1 cellular context compared by ENCODE assay signal in genomic region chr2:121075006-121075545, GRCh38.
TF ChIP-seq lines count a peak whose summit lies in the region.

No MANE protein-coding gene starts in this region.

TF ChIP-seq in K562, 482 proteins besides CTCF, POLR2A, EP300 and RAD21 (continued from another document and continues in another):
- TF ChIP-seq ZNF318 (IDR thresholded peaks at IDR 0.05; ENCODE audit: borderline replicate concordance in 1 of 2, low read depth in 1 of 2) (peak in 1 of 2 experiments; percentile 68; a peak in 1 of 4 replicates), ZNF511 (CRISPR knock-in tag; IDR thresholded peaks at IDR 0.05) (peak; percentile 50; the same call in 1 of the 2 replicates), SMARCA5 (IDR thresholded peaks at IDR 0.05) (no peak), ZNF140 (CRISPR knock-in tag; IDR thresholded peaks at IDR 0.05) (no peak), MCM3 (IDR thresholded peaks at IDR 0.05) (no peak), TGIF2 (CRISPR knock-in tag; IDR thresholded peaks at IDR 0.05) (peak; percentile 46; the same call in 1 of the 2 replicates), PHF20 (IDR thresholded peaks at IDR 0.05; ENCODE audit: partially characterized antibody) (no peak), ZNF174 (CRISPR knock-in tag; IDR thresholded peaks at IDR 0.05) (no peak), ZNF253 (CRISPR knock-in tag; conservative IDR thresholded peaks at IDR 0.05) (peak; percentile 99), POLR2B (IDR thresholded peaks at IDR 0.05; ENCODE audit: low read depth, partially characterized antibody) (peak; percentile 98), NFYB (IDR thresholded peaks at IDR 0.05; ENCODE audit: extremely low read depth, insufficient read length) (no peak), DEAF1 (CRISPR knock-in tag; IDR thresholded peaks at IDR 0.05) (peak; percentile 56), ZNF785 (CRISPR knock-in tag; IDR thresholded peaks at IDR 0.05) (no peak), ETV5 (CRISPR knock-in tag; IDR thresholded peaks at IDR 0.05; ENCODE audit: low read depth) (0 out of 2 replicates have a peak, but pooled peaks have one; percentile 29), ZNF507 (tag; conservative IDR thresholded peaks at IDR 0.05) (no peak), ZNF699 (CRISPR knock-in tag; IDR thresholded peaks at IDR 0.05; ENCODE audit: insufficient replicate concordance) (no peak), ZBTB34 (CRISPR knock-in tag; IDR thresholded peaks at IDR 0.05) (0 out of 2 replicates have a peak, but pooled peaks have one; percentile 30), SRSF1 (IDR thresholded peaks at IDR 0.05; ENCODE audit: low read depth, low read length) (no peak), CREB1 (IDR thresholded peaks at IDR 0.05) (peak; percentile 86), CREB1 (CRISPR knock-in tag; IDR thresholded peaks at IDR 0.05) (no peak; the same call in 1 of the 2 replicates), ZNF766 (CRISPR knock-in tag; conservative IDR thresholded peaks at IDR 0.05) (no peak), SAFB (IDR thresholded peaks at IDR 0.05; ENCODE audit: borderline replicate concordance, low read depth, low read length) (peak; percentile 62; the same call in 1 of the 2 replicates), TFAM (CRISPR knock-in tag; conservative IDR thresholded peaks at IDR 0.05) (no peak), STAG1 (CRISPR knock-in tag; IDR thresholded peaks at IDR 0.05; ENCODE audit: borderline replicate concordance) (no peak), ZNF583 (CRISPR knock-in tag; IDR thresholded peaks at IDR 0.05) (0 out of 2 replicates have a peak, but pooled peaks have one; percentile 60), RHOXF2B (CRISPR knock-in tag; conservative IDR thresholded peaks at IDR 0.05) (peak; percentile 94), ZNF12 (CRISPR knock-in tag; IDR thresholded peaks at IDR 0.05) (no peak), SP2 (IDR thresholded peaks at IDR 0.05; ENCODE audit: extremely low read depth, low read depth, low read length, poor library complexity, severe bottlenecking) (peak; percentile 41), POU5F1 (IDR thresholded peaks at IDR 0.05; ENCODE audit: borderline replicate concordance, low read depth, low read length, partially characterized antibody) (no peak), ZNF778 (CRISPR knock-in tag; IDR thresholded peaks at IDR 0.05) (no peak), RFX5 (IDR thresholded peaks at IDR 0.05; ENCODE audit: low read depth, low read length) (peak; percentile 80; the same call in 1 of the 2 replicates), JUND (IDR thresholded peaks at IDR 0.05; ENCODE audit: borderline replicate concordance, low read depth, low read length) (peak; percentile 75), JUND (tag; IDR thresholded peaks at IDR 0.05; ENCODE audit: borderline replicate concordance, low read depth, low read length) (no peak; the same call in 2 of the 3 replicates), SIN3A (IDR thresholded peaks at IDR 0.05; ENCODE audit: borderline replicate concordance in 2 of 2, control insufficient read depth in 1 of 2, low read depth in 2 of 2, low read length in 2 of 2) (peak; percentile 97 to 99; a peak in 3 of 4 replicates), ZNF184 (CRISPR knock-in tag; IDR thresholded peaks at IDR 0.05) (no peak), HMG20A (CRISPR knock-in tag; conservative IDR thresholded peaks at IDR 0.05) (no peak), ZNF431 (CRISPR knock-in tag; IDR thresholded peaks at IDR 0.05) (peak; percentile 69; the same call in 1 of the 2 replicates), XRCC5 (IDR thresholded peaks at IDR 0.05; ENCODE audit: low read depth, low read length) (peak; percentile 33; the same call in 1 of the 2 replicates), BRF1 (IDR thresholded peaks at IDR 0.05; ENCODE audit: borderline replicate concordance, extremely low read depth, insufficient read length) (no peak), ZNF79 (CRISPR knock-in tag; IDR thresholded peaks at IDR 0.05; ENCODE audit: low read depth) (no peak), ZSCAN29 (IDR thresholded peaks at IDR 0.05) (peak; percentile 55; the same call in 1 of the 2 replicates), ILF3 (IDR thresholded peaks at IDR 0.05; ENCODE audit: borderline replicate concordance) (peak; percentile 99)
- TF ChIP-seq, protein P1, sequence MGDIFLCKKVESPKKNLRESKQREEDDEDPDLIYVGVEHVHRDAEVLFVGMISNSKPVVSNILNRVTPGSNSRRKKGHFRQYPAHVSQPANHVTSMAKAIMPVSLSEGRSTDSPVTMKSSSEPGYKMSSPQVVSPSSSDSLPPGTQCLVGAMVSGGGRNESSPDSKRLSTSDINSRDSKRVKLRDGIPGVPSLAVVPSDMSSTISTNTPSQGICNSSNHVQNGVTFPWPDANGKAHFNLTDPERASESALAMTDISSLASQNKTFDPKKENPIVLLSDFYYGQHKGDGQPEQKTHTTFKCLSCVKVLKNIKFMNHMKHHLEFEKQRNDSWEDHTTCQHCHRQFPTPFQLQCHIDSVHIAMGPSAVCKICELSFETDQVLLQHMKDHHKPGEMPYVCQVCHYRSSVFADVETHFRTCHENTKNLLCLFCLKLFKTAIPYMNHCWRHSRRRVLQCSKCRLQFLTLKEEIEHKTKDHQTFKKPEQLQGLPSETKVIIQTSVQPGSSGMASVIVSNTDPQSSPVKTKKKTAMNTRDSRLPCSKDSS (IDR thresholded peaks at IDR 0.05; ENCODE audit: low read depth, partially characterized antibody) = no peak
- TF ChIP-seq, protein P2, sequence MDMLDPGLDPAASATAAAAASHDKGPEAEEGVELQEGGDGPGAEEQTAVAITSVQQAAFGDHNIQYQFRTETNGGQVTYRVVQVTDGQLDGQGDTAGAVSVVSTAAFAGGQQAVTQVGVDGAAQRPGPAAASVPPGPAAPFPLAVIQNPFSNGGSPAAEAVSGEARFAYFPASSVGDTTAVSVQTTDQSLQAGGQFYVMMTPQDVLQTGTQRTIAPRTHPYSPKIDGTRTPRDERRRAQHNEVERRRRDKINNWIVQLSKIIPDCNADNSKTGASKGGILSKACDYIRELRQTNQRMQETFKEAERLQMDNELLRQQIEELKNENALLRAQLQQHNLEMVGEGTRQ (CRISPR knock-in tag; IDR thresholded peaks at IDR 0.05) = no peak
- TF ChIP-seq, protein P3, sequence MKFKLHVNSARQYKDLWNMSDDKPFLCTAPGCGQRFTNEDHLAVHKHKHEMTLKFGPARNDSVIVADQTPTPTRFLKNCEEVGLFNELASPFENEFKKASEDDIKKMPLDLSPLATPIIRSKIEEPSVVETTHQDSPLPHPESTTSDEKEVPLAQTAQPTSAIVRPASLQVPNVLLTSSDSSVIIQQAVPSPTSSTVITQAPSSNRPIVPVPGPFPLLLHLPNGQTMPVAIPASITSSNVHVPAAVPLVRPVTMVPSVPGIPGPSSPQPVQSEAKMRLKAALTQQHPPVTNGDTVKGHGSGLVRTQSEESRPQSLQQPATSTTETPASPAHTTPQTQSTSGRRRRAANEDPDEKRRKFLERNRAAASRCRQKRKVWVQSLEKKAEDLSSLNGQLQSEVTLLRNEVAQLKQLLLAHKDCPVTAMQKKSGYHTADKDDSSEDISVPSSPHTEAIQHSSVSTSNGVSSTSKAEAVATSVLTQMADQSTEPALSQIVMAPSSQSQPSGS (CRISPR knock-in tag; IDR thresholded peaks at IDR 0.05) = no peak
- TF ChIP-seq, protein P4, sequence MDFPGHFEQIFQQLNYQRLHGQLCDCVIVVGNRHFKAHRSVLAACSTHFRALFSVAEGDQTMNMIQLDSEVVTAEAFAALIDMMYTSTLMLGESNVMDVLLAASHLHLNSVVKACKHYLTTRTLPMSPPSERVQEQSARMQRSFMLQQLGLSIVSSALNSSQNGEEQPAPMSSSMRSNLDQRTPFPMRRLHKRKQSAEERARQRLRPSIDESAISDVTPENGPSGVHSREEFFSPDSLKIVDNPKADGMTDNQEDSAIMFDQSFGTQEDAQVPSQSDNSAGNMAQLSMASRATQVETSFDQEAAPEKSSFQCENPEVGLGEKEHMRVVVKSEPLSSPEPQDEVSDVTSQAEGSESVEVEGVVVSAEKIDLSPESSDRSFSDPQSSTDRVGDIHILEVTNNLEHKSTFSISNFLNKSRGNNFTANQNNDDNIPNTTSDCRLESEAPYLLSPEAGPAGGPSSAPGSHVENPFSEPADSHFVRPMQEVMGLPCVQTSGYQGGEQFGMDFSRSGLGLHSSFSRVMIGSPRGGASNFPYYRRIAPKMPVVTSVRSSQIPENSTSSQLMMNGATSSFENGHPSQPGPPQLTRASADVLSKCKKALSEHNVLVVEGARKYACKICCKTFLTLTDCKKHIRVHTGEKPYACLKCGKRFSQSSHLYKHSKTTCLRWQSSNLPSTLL (IDR thresholded peaks at IDR 0.05) = no peak
- TF ChIP-seq, protein P5, sequence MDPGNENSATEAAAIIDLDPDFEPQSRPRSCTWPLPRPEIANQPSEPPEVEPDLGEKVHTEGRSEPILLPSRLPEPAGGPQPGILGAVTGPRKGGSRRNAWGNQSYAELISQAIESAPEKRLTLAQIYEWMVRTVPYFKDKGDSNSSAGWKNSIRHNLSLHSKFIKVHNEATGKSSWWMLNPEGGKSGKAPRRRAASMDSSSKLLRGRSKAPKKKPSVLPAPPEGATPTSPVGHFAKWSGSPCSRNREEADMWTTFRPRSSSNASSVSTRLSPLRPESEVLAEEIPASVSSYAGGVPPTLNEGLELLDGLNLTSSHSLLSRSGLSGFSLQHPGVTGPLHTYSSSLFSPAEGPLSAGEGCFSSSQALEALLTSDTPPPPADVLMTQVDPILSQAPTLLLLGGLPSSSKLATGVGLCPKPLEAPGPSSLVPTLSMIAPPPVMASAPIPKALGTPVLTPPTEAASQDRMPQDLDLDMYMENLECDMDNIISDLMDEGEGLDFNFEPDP (CRISPR knock-in tag; IDR thresholded peaks at IDR 0.05) = peak; percentile 94; the same call in 1 of the 2 replicates
